23 cellular contexts compared by ENCODE assay signal in genomic region chr4:124785645-124786044, GRCh38.
"Had no signal": no experiment of that assay in that cellular context is flagged by ENCODE, and none has a peak within 500 bp of the region (broad histone marks: within the 10 kb centered on the region; RNA-seq: fewer than 3 reads in every experiment).

No MANE protein-coding gene starts in this region.

- H3K36me3 ChIP-seq: heart right ventricle, neutrophil, right lobe of liver, spleen, suprapubic skin had no signal

- H3K9me3 Mint-ChIP-seq: activated CD8-positive, alpha-beta T cell treated with anti-CD3 and anti-CD28 coated beads for 36 hours; stimulated activated naive CD8-positive, alpha-beta T cell treated with anti-CD3 and anti-CD28 coated beads, Interleukin-15, Interleukin-2, amounts not matched to agents 100 ng/mL and 50 ng/mL, for 24 hours had no signal

- H3K27me3 Mint-ChIP-seq: activated B cell treated with CpG ODN at 0.5 μM for 24 hours; activated CD8-positive, alpha-beta T cell treated with anti-CD3 and anti-CD28 coated beads for 36 hours; activated naive CD8-positive, alpha-beta T cell; central memory CD8-positive, alpha-beta T cell; stimulated activated naive CD8-positive, alpha-beta T cell treated with anti-CD3 and anti-CD28 coated beads, Interleukin-15, Interleukin-2, amounts not matched to agents 100 ng/mL and 50 ng/mL, for 24 hours; T-helper 17 cell had no signal

- H3K4me1 Mint-ChIP-seq: activated B cell treated with CpG ODN at 0.5 μM for 24 hours; central memory CD8-positive, alpha-beta T cell; naive thymus-derived CD4-positive, alpha-beta T cell; T-helper 17 cell had no signal

- ATAC-seq: activated CD8-positive, alpha-beta T cell treated with anti-CD3 and anti-CD28 coated beads for 36 hours; body of pancreas; heart right ventricle; left cardiac atrium; mucosa of descending colon; naive thymus-derived CD4-positive, alpha-beta T cell; psoas muscle; right lobe of liver; T-helper 17 cell had no signal

- H3K9me3 ChIP-seq: body of pancreas, heart right ventricle, mucosa of descending colon, neutrophil, psoas muscle, right lobe of liver, spleen, suprapubic skin had no signal

- H3K4me3 ChIP-seq: body of pancreas, heart right ventricle, mucosa of descending colon, psoas muscle, right lobe of liver, spleen, suprapubic skin had no signal

- H3K36me3 Mint-ChIP-seq: activated naive CD8-positive, alpha-beta T cell; naive thymus-derived CD4-positive, alpha-beta T cell had no signal

- H3K27me3 ChIP-seq: body of pancreas, heart right ventricle, neutrophil, right lobe of liver, spleen, suprapubic skin had no signal

- DNase-seq: activated B cell treated with CpG ODN at 0.5 μM for 24 hours; activated CD4-positive, alpha-beta T cell treated with anti-CD3 and anti-CD28 coated beads for 48 hours; activated CD8-positive, alpha-beta memory T cell treated with anti-CD3 and anti-CD28 coated beads, Interleukin-2, amount 50 U/mL, for 4 hours; activated CD8-positive, alpha-beta T cell treated with anti-CD3 and anti-CD28 coated beads for 36 hours; activated gamma-delta T cell treated with Interleukin-2 at 50 U/mL for 16 hours; activated T-cell treated with anti-CD3 and anti-CD28 coated beads, Interleukin-2, amount 50 U/mL, for 48 hours; amniotic stem cell; body of pancreas; effector CD8-positive, alpha-beta T cell; heart right ventricle; left cardiac atrium; mucosa of descending colon; naive thymus-derived CD4-positive, alpha-beta T cell; psoas muscle; right lobe of liver; spleen; T-helper 17 cell; trophoblast cell had no signal

- H3K27ac Mint-ChIP-seq: activated B cell treated with CpG ODN at 0.5 μM for 24 hours; activated CD8-positive, alpha-beta T cell treated with anti-CD3 and anti-CD28 coated beads for 36 hours; activated naive CD8-positive, alpha-beta T cell; naive thymus-derived CD4-positive, alpha-beta T cell; stimulated activated naive CD8-positive, alpha-beta T cell treated with anti-CD3 and anti-CD28 coated beads, Interleukin-15, Interleukin-2, amounts not matched to agents 100 ng/mL and 50 ng/mL, for 24 hours; T-helper 17 cell had no signal

- H3K4me3 Mint-ChIP-seq: activated B cell treated with CpG ODN at 0.5 μM for 24 hours; activated CD8-positive, alpha-beta T cell treated with anti-CD3 and anti-CD28 coated beads for 36 hours; activated naive CD8-positive, alpha-beta T cell; central memory CD8-positive, alpha-beta T cell; naive thymus-derived CD4-positive, alpha-beta T cell; stimulated activated naive CD8-positive, alpha-beta T cell treated with anti-CD3 and anti-CD28 coated beads, Interleukin-15, Interleukin-2, amounts not matched to agents 100 ng/mL and 50 ng/mL, for 24 hours; T-helper 17 cell had no signal

- H3K4me1 ChIP-seq: body of pancreas, heart right ventricle, psoas muscle, right lobe of liver, spleen, suprapubic skin had no signal

- H3K27ac ChIP-seq: body of pancreas, heart right ventricle, neutrophil, psoas muscle, right lobe of liver, spleen, suprapubic skin had no signal
